Comparison of ENCODE assay signal across 8 cellular contexts in the genomic region with DNA sequence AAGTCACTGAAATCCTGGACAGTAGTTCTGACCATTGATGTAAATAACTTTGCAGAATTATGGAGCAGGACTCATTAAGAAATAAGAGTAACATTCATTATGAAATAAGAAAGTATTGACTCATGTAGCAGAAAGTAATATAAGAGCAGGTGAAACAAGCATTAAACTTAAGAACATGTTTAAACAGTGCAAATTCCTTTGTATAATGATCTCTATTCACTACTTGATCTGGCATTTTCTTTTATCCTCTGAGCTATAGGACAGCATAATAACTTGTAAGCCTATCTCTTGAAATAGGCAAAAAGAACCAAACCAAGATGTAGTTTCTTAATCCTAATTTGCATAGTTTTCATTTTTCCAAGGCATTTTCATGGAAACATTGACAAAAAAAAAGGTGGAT. TPM values are rescaled to one million over a fixed set of nuclear protein-coding genes. Genes with fewer than 3 reads are reported as not detected.
"Had no signal": no experiment of that assay in that cellular context is flagged by ENCODE, and none has a peak within 500 bp of the region (broad histone marks: within the 10 kb centered on the region; RNA-seq: fewer than 3 reads in every experiment).

No MANE protein-coding gene starts in this region.

- DNase-seq: H9, HCEC 1CT had no signal

- H3K4me2 ChIP-seq: GM23338 had no signal

- H3K4me3 ChIP-seq: GM23338 had no signal

- H3K27ac ChIP-seq: HL-60 had no signal

- ATAC-seq: GM23338, HepG2 had no signal

- FAIRE-seq: H1, H54, HepG2 had no signal

RNA-seq across cellular contexts. Expression of a gene that starts 54.9 kb away (rescaled TPM):
- total RNA-seq: GM23338, H9 had no signal
- polyA plus RNA-seq: GM23338 had no signal

RNA-seq across cellular contexts. Expression of a gene that starts 55.8 kb away (rescaled TPM):
- total RNA-seq: HepG2, HT1080 had no signal
- polyA plus RNA-seq: HepG2 had no signal
